8 cellular contexts compared by ENCODE assay signal in the genomic region with DNA sequence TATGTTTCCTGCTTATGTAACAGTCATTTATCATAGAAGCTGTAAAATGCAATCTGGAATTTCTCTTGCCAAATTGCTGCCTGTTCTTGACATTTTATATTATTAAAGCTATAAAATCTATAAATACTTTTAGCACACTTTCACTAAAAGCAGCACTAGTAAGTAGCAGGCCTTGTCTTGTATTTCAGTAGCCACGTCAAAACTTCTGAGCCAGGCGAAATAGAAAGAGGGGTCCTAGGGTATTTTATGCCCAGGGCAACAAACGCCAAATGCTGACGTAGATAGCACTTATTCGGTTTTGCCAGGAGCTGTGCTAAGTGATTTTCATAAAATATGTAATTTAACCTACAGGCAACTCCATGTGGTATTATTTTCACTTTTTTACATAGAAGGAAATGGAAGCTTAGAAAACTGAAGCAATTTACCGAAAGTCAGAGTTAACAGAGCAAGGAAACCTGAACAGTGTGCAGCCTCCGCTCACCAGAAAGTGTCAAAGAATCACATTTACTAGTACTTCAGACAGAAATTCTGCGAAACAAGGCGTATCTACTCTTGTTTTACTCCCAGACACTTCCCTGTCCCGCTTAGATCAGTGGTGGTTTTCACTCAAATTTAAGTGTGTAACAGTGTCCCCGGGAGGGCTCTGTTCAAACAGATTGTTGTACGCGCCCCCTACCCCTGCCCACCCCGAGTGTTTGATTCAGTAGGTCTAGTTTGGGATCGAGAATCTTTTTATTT. TPM values are rescaled to one million over a fixed set of nuclear protein-coding genes. Genes with fewer than 3 reads are reported as not detected.
DNase-seq lines count a peak whose midpoint lies in the region; ATAC-seq and TF ChIP-seq lines count a peak whose summit lies in the region.

No MANE protein-coding gene starts in this region.

- H3K27me3 ChIP-seq in WERI-Rb-1 (ENCODE audit: insufficient read depth, low read depth, severe bottlenecking): no peaks in the 10 kb centered on the region
- no peaks in the 10 kb centered on the region for H3K27me3 ChIP-seq in thymus (ENCODE audit: control insufficient read depth, insufficient read depth)

- peak overlapping the region; percentile 93 for H3K4me3 Mint-ChIP-seq in activated CD8-positive, alpha-beta memory T cell treated with anti-CD3 and anti-CD28 coated beads, Interleukin-2, amount 10 ng/mL, durations not matched to agents 7 days and 5 days
- peak overlapping the region; percentile 94 to 99 (median 96) for H3K4me3 Mint-ChIP-seq in immature natural killer cell

- peaks cover 11% of the 10 kb centered on the region for H3K4me1 ChIP-seq in thymus (ENCODE audit: control insufficient read depth, insufficient read depth, low read length)

- H3K9me3 ChIP-seq in WERI-Rb-1 (ENCODE audit: severe bottlenecking) (no peaks in the 10 kb centered on the region), thymus (ENCODE audit: control insufficient read depth) (no peaks in the 10 kb centered on the region)

- ATAC-seq in activated CD8-positive, alpha-beta memory T cell treated with anti-CD3 and anti-CD28 coated beads, Interleukin-2, amount 10 ng/mL, durations not matched to agents 7 days and 5 days: no peak
- ATAC-seq in left colon: no peak

- H3K27ac Mint-ChIP-seq in activated CD8-positive, alpha-beta memory T cell treated with anti-CD3 and anti-CD28 coated beads, Interleukin-2, amount 10 ng/mL, durations not matched to agents 7 days and 5 days: peak overlapping the region; percentile 100
- peak overlapping the region; percentile 82 to 100 (median 98) for H3K27ac Mint-ChIP-seq in immature natural killer cell

- peaks cover 27% of the 10 kb centered on the region for H3K4me1 Mint-ChIP-seq in activated CD8-positive, alpha-beta memory T cell treated with anti-CD3 and anti-CD28 coated beads, Interleukin-2, amount 10 ng/mL, durations not matched to agents 7 days and 5 days
- peaks cover 31 to 32% of the 10 kb centered on the region in 2 donors for H3K4me1 Mint-ChIP-seq in immature natural killer cell

- no peaks in the 10 kb centered on the region for H3K27me3 Mint-ChIP-seq in activated CD8-positive, alpha-beta memory T cell treated with anti-CD3 and anti-CD28 coated beads, Interleukin-2, amount 10 ng/mL, durations not matched to agents 7 days and 5 days
- H3K27me3 Mint-ChIP-seq in immature natural killer cell (ENCODE audit: low read depth in 3 of 3): peaks cover 19 to 22% (median 20%) of the 10 kb centered on the region in 3 donors

- H3K36me3 ChIP-seq in WERI-Rb-1 (peaks cover 6% of the 10 kb centered on the region; the same call in 1 of the 2 replicates), thymus (ENCODE audit: control insufficient read depth, insufficient read depth) (peaks cover 2% of the 10 kb centered on the region)

- 92% methylated on average over 15 of the region's 15 CpGs for WGBS in thymus

- peak overlapping the region; percentile 73; the same call in 1 of the 2 replicates for H3K4me3 ChIP-seq in WERI-Rb-1 (ENCODE audit: low read depth, low read length)
- peak overlapping the region; percentile 70 for H3K4me3 ChIP-seq in thymus (ENCODE audit: low read length)

- TF ChIP-seq CTCF in WERI-Rb-1 (IDR thresholded peaks at IDR 0.05; ENCODE audit: low read depth, low read length): no peak

- DNase-seq in activated CD8-positive, alpha-beta memory T cell treated with anti-CD3 and anti-CD28 coated beads, Interleukin-2, amount 10 ng/mL, durations not matched to agents 7 days and 5 days: no peak
- DNase-seq in activated CD8-positive, alpha-beta memory T cell treated with anti-CD3 and anti-CD28 coated beads for 24 hours: no peak
- DNase-seq in WERI-Rb-1 (no peak), immature natural killer cell (no peak), GF-D8 (lab: John Stamatoyannopoulos, UW) (no peak), left colon (no peak), ureter (ENCODE audit: low spot score) (no peak)

- no peaks in the 10 kb centered on the region for H3K9me3 Mint-ChIP-seq in activated CD8-positive, alpha-beta memory T cell treated with anti-CD3 and anti-CD28 coated beads, Interleukin-2, amount 10 ng/mL, durations not matched to agents 7 days and 5 days (ENCODE audit: low read depth)
- no peaks in the 10 kb centered on the region for H3K9me3 Mint-ChIP-seq in immature natural killer cell

- H3K27ac ChIP-seq in WERI-Rb-1 (no peak overlapping the region; the same call in 1 of the 2 replicates), thymus (ENCODE audit: low read depth) (peak overlapping the region; percentile 65)

- intact Hi-C loops in left colon (cut with DNase I, micrococcal nuclease): no loop called here

- CTCF ChIA-PET in activated CD8-positive, alpha-beta memory T cell treated with anti-CD3 and anti-CD28 coated beads, Interleukin-2, amount 10 ng/mL, durations not matched to agents 7 days and 5 days (lab: Charles Lee): interaction anchor here (0.9 to 1.6 kb wide), 4 partner anchors 13 to 578 kb away, joined by 3 to 6 read pairs (median 3); no protein-coding TSS in a partner anchor

- H3K36me3 Mint-ChIP-seq in activated CD8-positive, alpha-beta memory T cell treated with anti-CD3 and anti-CD28 coated beads, Interleukin-2, amount 10 ng/mL, durations not matched to agents 7 days and 5 days: peaks cover 18% of the 10 kb centered on the region
- H3K36me3 Mint-ChIP-seq in immature natural killer cell: peaks cover 0 to 4% (median under 1%) of the 10 kb centered on the region in 3 donors

RNA-seq across cellular contexts. Expression of gene CYP20A1, which starts 1.1 kb away (rescaled TPM):
- 10 to 100 TPM; 14.3 to 16.9 TPM for total RNA-seq in activated CD8-positive, alpha-beta memory T cell treated with anti-CD3 and anti-CD28 coated beads, Interleukin-2, amount 10 ng/mL, durations not matched to agents 7 days and 5 days
- polyA plus RNA-seq in immature natural killer cell: 10 to 100 TPM; 20.1 to 25.6 (median 24.7) TPM
- 16.0 TPM for polyA plus RNA-seq in thymus
- 10 to 100 TPM; 23.3 to 27.9 TPM for total RNA-seq in left colon
- total RNA-seq in ureter: 40.6 TPM
